Comparison of ENCODE assay signal across 8 cellular contexts in genomic region chr3:5195605-5196004, GRCh38. TPM values are rescaled to one million over a fixed set of nuclear protein-coding genes. Genes with fewer than 3 reads are reported as not detected.
A peak's percentile ranks its signal among the peaks of the same experiment; 100 is the strongest.
DNase-seq lines count a peak whose midpoint lies in the region; ATAC-seq and TF ChIP-seq lines count a peak whose summit lies in the region.

No MANE protein-coding gene starts in this region.

- no peak overlapping the region for H3K4me2 ChIP-seq in Karpas-422 (ENCODE audit: low read depth, low read length, poor library complexity, severe bottlenecking)

- H3K27me3 ChIP-seq in Karpas-422 (ENCODE audit: low read length): no peaks in the 10 kb centered on the region
- H3K27me3 ChIP-seq in right lobe of liver: no peaks in the 10 kb centered on the region
- no peaks in the 10 kb centered on the region for H3K27me3 ChIP-seq in thyroid gland

- H3K9me2 ChIP-seq in Karpas-422 (replicated peaks; ENCODE audit: insufficient read depth, low read length): no peaks in the 10 kb centered on the region

- intact Hi-C loops in right lobe of liver (cut with DNase I) (no loop called here), thyroid gland (cut with DNase I) (no loop called here)

- peaks cover 98% of the 10 kb centered on the region for H3K79me2 ChIP-seq in Karpas-422 (ENCODE audit: low read length)

- H3K4me3 Mint-ChIP-seq in activated CD4-positive, alpha-beta memory T cell treated with anti-CD3 and anti-CD28 coated beads, Interleukin-2, amount 10 ng/mL, durations not matched to agents 7 days and 5 days: peak overlapping the region; percentile 15

- 66% methylated on average over 2 of the region's 2 CpGs for WGBS in right lobe of liver (ENCODE audit: insufficient coverage, low coverage, low lambda C conversion rate, missing lambda C conversion rate)
- 66 to 74% methylated on average over 2 of the region's 2 CpGs for WGBS in thyroid gland, 2 donors

- TF ChIP-seq POLR2A in right lobe of liver (IDR thresholded peaks at IDR 0.05) (no peak), thyroid gland (IDR thresholded peaks at IDR 0.05) (no peak)

- H3K36me3 ChIP-seq in Karpas-422 (ENCODE audit: insufficient read depth, low read length) (peaks cover 39% of the 10 kb centered on the region), right lobe of liver (peaks cover 0 to 18% (median 6%) of the 10 kb centered on the region in 4 donors), thyroid gland (peaks cover 9 to 12% of the 10 kb centered on the region in 2 donors)

- ATAC-seq in right lobe of liver: peak in 3 of 4 donors; percentile 15 to 33 (median 16)
- ATAC-seq in activated CD4-positive, CD25-positive, alpha-beta regulatory T cell treated with anti-CD3 and anti-CD28 coated beads, Interleukin-2, amount 50 U/mL, for 24 hours: no peak

- no peaks in the 10 kb centered on the region for H3K9me3 ChIP-seq in Karpas-422 (ENCODE audit: low read length)
- H3K9me3 ChIP-seq in right lobe of liver: no peaks in the 10 kb centered on the region
- H3K9me3 ChIP-seq in thyroid gland: no peaks in the 10 kb centered on the region

- peaks cover 86% of the 10 kb centered on the region for H3K4me1 Mint-ChIP-seq in activated CD4-positive, alpha-beta memory T cell treated with anti-CD3 and anti-CD28 coated beads, Interleukin-2, amount 10 ng/mL, durations not matched to agents 7 days and 5 days

- H3K9me3 Mint-ChIP-seq in activated CD4-positive, alpha-beta memory T cell treated with anti-CD3 and anti-CD28 coated beads, Interleukin-2, amount 10 ng/mL, durations not matched to agents 7 days and 5 days: no peaks in the 10 kb centered on the region

- no peaks in the 10 kb centered on the region for H3K27me3 Mint-ChIP-seq in activated CD4-positive, alpha-beta memory T cell treated with anti-CD3 and anti-CD28 coated beads, Interleukin-2, amount 10 ng/mL, durations not matched to agents 7 days and 5 days

- DNase-seq in AML-193 (lab: John Stamatoyannopoulos, UW) (peak; percentile 93 to 95), Karpas-422 (no peak), right lobe of liver (no peak), thyroid gland (no peak), DMS53 (lab: John Stamatoyannopoulos, UW) (no peak), NCI-H2081 (lab: John Stamatoyannopoulos, UW) (no peak)
- peak; percentile 56 for DNase-seq in activated CD4-positive, alpha-beta memory T cell treated with anti-CD3 and anti-CD28 coated beads, Interleukin-2, amount 10 ng/mL, durations not matched to agents 7 days and 5 days

- no peak overlapping the region for H3K4me3 ChIP-seq in Karpas-422 (ENCODE audit: low read length)
- no peak overlapping the region for H3K4me3 ChIP-seq in right lobe of liver
- no peak overlapping the region for H3K4me3 ChIP-seq in thyroid gland (replicated peaks in 1 of 3)

- no peak for TF ChIP-seq CTCF in right lobe of liver (IDR thresholded peaks at IDR 0.05)
- no peak for TF ChIP-seq CTCF in thyroid gland (IDR thresholded peaks at IDR 0.05)

- H3K27ac ChIP-seq in Karpas-422 (ENCODE audit: low read length) (peak overlapping the region; percentile 26; the same call in 1 of the 2 replicates), right lobe of liver (no peak overlapping the region), thyroid gland (no peak overlapping the region)

- H2AFZ ChIP-seq in Karpas-422 (ENCODE audit: low read length): no peak overlapping the region

- peaks cover 76% of the 10 kb centered on the region for H3K36me3 Mint-ChIP-seq in activated CD4-positive, alpha-beta memory T cell treated with anti-CD3 and anti-CD28 coated beads, Interleukin-2, amount 10 ng/mL, durations not matched to agents 7 days and 5 days (ENCODE audit: low read depth)

- H3K27ac Mint-ChIP-seq in activated CD4-positive, alpha-beta memory T cell treated with anti-CD3 and anti-CD28 coated beads, Interleukin-2, amount 10 ng/mL, durations not matched to agents 7 days and 5 days: peak overlapping the region; percentile 96

- H3K9ac ChIP-seq in Karpas-422 (ENCODE audit: low read length): no peak overlapping the region; the same call in 1 of the 2 replicates

- 0 out of 2 replicates have a peak, but pooled peaks cover 3% of the 10 kb centered on the region for H4K20me1 ChIP-seq in Karpas-422 (ENCODE audit: insufficient read depth, low read depth, low read length)

- POLR2A ChIA-PET in activated CD4-positive, alpha-beta memory T cell treated with anti-CD3 and anti-CD28 coated beads, Interleukin-2, amount 10 ng/mL, durations not matched to agents 7 days and 5 days (lab: Charles Lee): interaction anchor here (1.2 to 7.6 kb wide), 4 partner anchors 8 to 73 kb away, joined by 3 to 195 read pairs (median 4); partner anchors contain the start of gene EDEM1

- CTCF ChIA-PET in activated CD4-positive, alpha-beta memory T cell treated with anti-CD3 and anti-CD28 coated beads, Interleukin-2, amount 10 ng/mL, durations not matched to agents 7 days and 5 days (lab: Charles Lee): interaction anchor here (0.7 to 2.6 kb wide), 4 partner anchors 8 to 370 kb away, joined by 3 to 8 read pairs (median 4); no protein-coding TSS in a partner anchor

- H3K4me1 ChIP-seq in Karpas-422 (ENCODE audit: low read length) (peaks cover 69% of the 10 kb centered on the region), right lobe of liver (peaks cover 0 to 69% (median 20%) of the 10 kb centered on the region in 4 donors), thyroid gland (peaks cover 5 to 16% of the 10 kb centered on the region in 2 donors)

RNA-seq across cellular contexts. Expression of gene EDEM1, which starts 8.1 kb away (rescaled TPM):
- total RNA-seq in Karpas-422 (2014; rRNA removed; shearing (Covaris generic); ENCODE audit: low replicate concordance): 68.8 and 134 TPM in 2 replicates
- 100 to 1,000 TPM; 148 to 150 TPM for total RNA-seq in activated CD4-positive, alpha-beta memory T cell treated with anti-CD3 and anti-CD28 coated beads, Interleukin-2, amount 10 ng/mL, durations not matched to agents 7 days and 5 days
- total RNA-seq in right lobe of liver: 10 to 100 TPM; 40.6 to 92.7 (median 83.2) TPM
- total RNA-seq in thyroid gland: 10 to 100 TPM; 26.1 to 58.4 (median 43.0) TPM

Comparison
In these comparisons a context has a peak if more than half of its experiments do, and no peak if none do; other contexts are left out.
1. DNase-seq: peak in AML-193 (2 of 2) and activated CD4-positive, alpha-beta memory T cell treated with anti-CD3 and anti-CD28 coated beads, Interleukin-2, amount 10 ng/mL, durations not matched to agents 7 days and 5 days (single experiment); none in Karpas-422 (single experiment), right lobe of liver (0 of 3), thyroid gland (0 of 2), DMS53 (single experiment) and NCI-H2081 (0 of 2).
2. ATAC-seq: peak in right lobe of liver (3 of 4); none in activated CD4-positive, CD25-positive, alpha-beta regulatory T cell treated with anti-CD3 and anti-CD28 coated beads, Interleukin-2, amount 50 U/mL, for 24 hours (0 of 2).